1 cellular context compared by ENCODE assay signal in genomic region chr11:110430267-110431211, GRCh38.
TF ChIP-seq lines count a peak whose summit lies in the region.

No MANE protein-coding gene starts in this region.

TF ChIP-seq in HEK293T, 16 proteins besides CTCF, POLR2A, EP300 and RAD21 (continued from another document):
- no peak for TF ChIP-seq HDGF (IDR thresholded peaks at IDR 0.05; ENCODE audit: borderline replicate concordance)
- TF ChIP-seq FOXM1 (IDR thresholded peaks at IDR 0.05; ENCODE audit: borderline replicate concordance), result no peak
- no peak for TF ChIP-seq TARDBP (IDR thresholded peaks at IDR 0.05)
- TF ChIP-seq FOXK2 (IDR thresholded peaks at IDR 0.05), result no peak
- no peak for TF ChIP-seq L3MBTL2 (conservative IDR thresholded peaks at IDR 0.05)
- TF ChIP-seq LEF1 (IDR thresholded peaks at IDR 0.05; ENCODE audit: borderline replicate concordance), result no peak
- TF ChIP-seq ELF4 (IDR thresholded peaks at IDR 0.05), result no peak
- no peak for TF ChIP-seq ZNF384 (IDR thresholded peaks at IDR 0.05)
- TF ChIP-seq CTBP1 (IDR thresholded peaks at IDR 0.05; ENCODE audit: borderline replicate concordance), result no peak
